In genomic region chr3:125128861-125129501, GRCh38 we compare ENCODE assay signal across 8 cellular contexts.
DNase-seq lines count a peak whose midpoint lies in the region; ATAC-seq and TF ChIP-seq lines count a peak whose summit lies in the region.

No MANE protein-coding gene starts in this region.

- H3K4me1 Mint-ChIP-seq in CD4-positive, alpha-beta memory T cell: peaks cover 0 to 14% (median 8%) of the 10 kb centered on the region in 4 donors

- DNase-seq in AG04450 (ENCODE audit: low read depth, low spot score) (no peak), HT1080 (ENCODE audit: low read depth) (peak; percentile 92), brain microvascular endothelial cell (peak; percentile 53), NCI-H2029 treated with DMSO at 0.1 percent for 48 hours (lab: John Stamatoyannopoulos, UW) (no peak), NCI-H748 treated with DMSO at 0.1 percent for 48 hours (lab: John Stamatoyannopoulos, UW) (no peak)
- DNase-seq in CD4-positive, alpha-beta memory T cell: no peak

- H3K36me3 Mint-ChIP-seq in CD4-positive, alpha-beta memory T cell: no peaks in the 10 kb centered on the region

- CTCF ChIA-PET in AG04450 (lab: Charles Lee): no interaction called here
- CTCF ChIA-PET in CD4-positive, alpha-beta memory T cell (lab: Charles Lee; ENCODE audit: partially characterized antibody): interaction anchor here (1.1 kb wide), 1 partner anchor 134 kb away, joined by 3 read pairs; no protein-coding TSS in a partner anchor

- H3K4me3 ChIP-seq in AG04450 (ENCODE audit: low read depth, low read length) (no peak overlapping the region), brain microvascular endothelial cell (ENCODE audit: low read depth, low read length) (no peak overlapping the region), mucosa of rectum (ENCODE audit: low read length in 2 of 2) (no peak overlapping the region)
- H3K4me3 ChIP-seq in CD4-positive, alpha-beta memory T cell (ENCODE audit: low read length in 2 of 2): no peak overlapping the region

- H3K27me3 Mint-ChIP-seq in CD4-positive, alpha-beta memory T cell: peaks cover 0 to 1% of the 10 kb centered on the region in 2 donors

- H3K9me3 Mint-ChIP-seq in CD4-positive, alpha-beta memory T cell: no peaks in the 10 kb centered on the region

- intact Hi-C loops in CD4-positive, alpha-beta memory T cell (cut with micrococcal nuclease): no loop called here

- POLR2A ChIA-PET in AG04450 (lab: Yijun Ruan, JAX): interaction anchor here (0.7 to 2.3 kb wide), 10 partner anchors 12 to 77 kb away, joined by 3 to 18 read pairs (median 6); partner anchors contain the start of gene HEG1
- POLR2A ChIA-PET in CD4-positive, alpha-beta memory T cell (lab: Charles Lee; ENCODE audit: partially characterized antibody): no interaction called here

- H3K9ac ChIP-seq in mucosa of rectum (ENCODE audit: low read depth in 1 of 2, low read length in 2 of 2): no peak overlapping the region

- in situ Hi-C loops in brain microvascular endothelial cell (cut with HindIII; ENCODE audit: low pct_ligation_motif_present, low sequenced_read_pairs): no loop called here

- H3K4me3 Mint-ChIP-seq in CD4-positive, alpha-beta memory T cell: no peak overlapping the region

- H3K27me3 ChIP-seq in AG04450 (ENCODE audit: control insufficient read depth, insufficient read depth, low read length) (no peaks in the 10 kb centered on the region), brain microvascular endothelial cell (replicated peaks) (no peaks in the 10 kb centered on the region), mucosa of rectum (ENCODE audit: control insufficient read depth in 2 of 2, insufficient read depth in 2 of 2, low read length in 2 of 2) (no peaks in the 10 kb centered on the region)
- H3K27me3 ChIP-seq in CD4-positive, alpha-beta memory T cell (ENCODE audit: insufficient read depth, low read length): no peaks in the 10 kb centered on the region

- no peaks in the 10 kb centered on the region for H3K9me3 ChIP-seq in AG04450 (ENCODE audit: control insufficient read depth, insufficient read depth, low read length)
- no peaks in the 10 kb centered on the region for H3K9me3 ChIP-seq in mucosa of rectum (ENCODE audit: control insufficient read depth in 2 of 2, low read length in 2 of 2)
- H3K9me3 ChIP-seq in CD4-positive, alpha-beta memory T cell (ENCODE audit: control insufficient read depth in 1 of 2, low read length in 2 of 2): no peaks in the 10 kb centered on the region

- peak overlapping the region; percentile 95 for H3K27ac ChIP-seq in AG04450 (ENCODE audit: low read depth, low read length)
- peak overlapping the region; percentile 67 for H3K27ac ChIP-seq in brain microvascular endothelial cell
- H3K27ac ChIP-seq in mucosa of rectum (ENCODE audit: low read depth in 2 of 2, low read length in 2 of 2): peak overlapping the region; percentile 61 to 75
- H3K27ac ChIP-seq in CD4-positive, alpha-beta memory T cell (ENCODE audit: low read depth, low read length): no peak overlapping the region

- H3K27ac Mint-ChIP-seq in CD4-positive, alpha-beta memory T cell: no peak overlapping the region

- ATAC-seq in GM19397 (IDR thresholded peaks at IDR 0.05; ENCODE audit: unreplicated experiment): no peak

- H3K4me1 ChIP-seq in mucosa of rectum (ENCODE audit: control insufficient read depth in 2 of 2, insufficient read depth in 2 of 2, low read length in 2 of 2): peaks cover 6% of the 10 kb centered on the region in 2 donors
- H3K4me1 ChIP-seq in CD4-positive, alpha-beta memory T cell (ENCODE audit: insufficient read depth, low read length): peaks cover 9% of the 10 kb centered on the region

- TF ChIP-seq CTCF in AG04450 (IDR thresholded peaks at IDR 0.05; ENCODE audit: low read depth, low read length) (no peak), brain microvascular endothelial cell (IDR thresholded peaks at IDR 0.05; ENCODE audit: low read depth, low read length, missing control alignments) (no peak)

- no peaks in the 10 kb centered on the region for H3K36me3 ChIP-seq in brain microvascular endothelial cell (replicated peaks)
- no peaks in the 10 kb centered on the region for H3K36me3 ChIP-seq in mucosa of rectum (ENCODE audit: control insufficient read depth in 2 of 2, insufficient read depth in 2 of 2, low read length in 2 of 2)
- H3K36me3 ChIP-seq in CD4-positive, alpha-beta memory T cell (ENCODE audit: insufficient read depth, low read length): no peaks in the 10 kb centered on the region

Comparison
In these comparisons a context has a peak if more than half of its experiments do, and no peak if none do; other contexts are left out.
1. DNase-seq: peak in HT1080 (single experiment) and brain microvascular endothelial cell (single experiment); none in AG04450 (single experiment), CD4-positive, alpha-beta memory T cell (0 of 5), NCI-H2029 treated with DMSO at 0.1 percent for 48 hours (single experiment) and NCI-H748 treated with DMSO at 0.1 percent for 48 hours (single experiment).